Comparison of ENCODE assay signal across 8 cellular contexts in the genomic region with DNA sequence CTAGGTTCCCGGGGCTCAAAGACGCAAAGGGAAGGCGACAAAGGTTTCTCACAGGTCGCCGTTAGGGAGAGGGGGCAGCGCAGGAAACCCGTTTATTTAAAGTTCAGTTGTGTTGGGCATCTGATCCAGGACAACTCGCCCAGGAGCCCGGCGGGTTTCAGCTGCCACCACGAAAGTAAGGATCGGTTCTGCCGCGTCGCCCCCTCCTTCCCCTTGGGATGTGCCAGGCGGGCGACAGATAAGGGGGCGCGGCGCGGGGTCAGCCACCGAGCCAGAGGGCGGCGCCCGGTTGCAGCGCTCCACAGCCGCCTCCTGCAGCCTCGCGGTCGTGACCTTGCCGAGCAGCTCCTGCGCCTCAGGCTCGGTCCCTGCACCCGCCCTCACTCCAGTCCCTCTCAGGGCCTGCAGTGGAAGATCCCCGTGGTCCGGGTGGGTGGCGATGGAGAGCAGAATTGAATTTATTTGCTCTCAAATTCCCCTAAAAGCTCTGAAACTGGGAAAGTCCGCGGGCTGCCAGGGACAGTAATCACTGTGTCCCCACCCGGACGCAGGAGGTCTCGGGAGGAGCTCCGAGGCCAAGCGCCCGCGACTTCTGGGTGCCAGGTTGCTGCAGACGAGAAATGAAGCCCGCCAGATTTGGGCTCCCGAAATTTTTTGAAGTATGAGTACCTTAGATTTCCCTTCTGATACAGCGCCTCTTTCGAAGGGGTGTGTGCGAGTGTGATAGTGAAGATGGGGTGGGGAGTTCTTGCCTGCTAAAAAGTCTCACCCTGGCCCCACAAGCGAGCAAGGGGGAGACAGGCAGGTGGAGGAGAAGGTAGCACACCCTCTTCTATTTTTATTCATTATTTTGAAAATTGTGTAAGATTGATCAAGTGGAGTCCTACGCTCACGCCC.
A peak's percentile ranks its signal among the peaks of the same experiment; 100 is the strongest.
DNase-seq lines count a peak whose midpoint lies in the region; ATAC-seq and TF ChIP-seq lines count a peak whose summit lies in the region.

No MANE protein-coding gene starts in this region.

- peaks cover 0 to 59% (median 35%) of the 10 kb centered on the region in 4 donors for H3K4me1 ChIP-seq in tibial artery

- intact Hi-C loops in tibial artery (cut with DNase I; ENCODE audit: low total_unique reads): loop anchor here (5.0 kb wide), 4 partner anchors 33 to 688 kb away; a partner anchor contains a TSS

- no peak for ATAC-seq in GM18870 (IDR thresholded peaks at IDR 0.05; ENCODE audit: unreplicated experiment)
- ATAC-seq in HG03442 (IDR thresholded peaks at IDR 0.05; ENCODE audit: unreplicated experiment): no peak

- no peak for TF ChIP-seq CTCF in NB4 (IDR thresholded peaks at IDR 0.05; ENCODE audit: low read depth, low read length)
- no peak for TF ChIP-seq CTCF in coronary artery (IDR thresholded peaks at IDR 0.05)
- TF ChIP-seq CTCF in tibial artery (IDR thresholded peaks at IDR 0.05): no peak

- no peaks in the 10 kb centered on the region for H3K36me3 ChIP-seq in tibial artery

- TF ChIP-seq POLR2A in NB4 (IDR thresholded peaks at IDR 0.05; ENCODE audit: extremely low read depth, insufficient read length): no peak

- no peaks in the 10 kb centered on the region for H3K9me3 ChIP-seq in tibial artery

- no peak overlapping the region for H3K4me3 ChIP-seq in NB4 (ENCODE audit: low read depth, low read length)
- peak overlapping the region; percentile 96 for H3K4me3 ChIP-seq in coronary artery
- peak overlapping the region; percentile 48 to 52 for H3K4me3 ChIP-seq in tibial artery

- DNase-seq in AG20443 (ENCODE audit: low spot score) (peak; percentile 45), NB4 (ENCODE audit: low read depth) (peak; percentile 22), coronary artery (ENCODE audit: low spot score) (no peak), medulla oblongata (ENCODE audit: extremely low spot score) (peak; percentile 51), tibial artery (peak in 1 of 2 donors; percentile 70), ACHN (no peak)

- peak overlapping the region; percentile 89 to 99 for H3K27ac ChIP-seq in coronary artery
- H3K27ac ChIP-seq in tibial artery: peak overlapping the region; percentile 98 to 100

- no peaks in the 10 kb centered on the region for H3K27me3 ChIP-seq in tibial artery

- in situ Hi-C loops in ACHN (cut with HindIII; ENCODE audit: low pct_ligation_motif_present, low pct_unique_long_range_greater_than_20kb, low sequenced_read_pairs): no loop called here

Comparison
In these comparisons a context has a peak if more than half of its experiments do, and no peak if none do; other contexts are left out.
1. DNase-seq: peak in AG20443 (single experiment), NB4 (single experiment) and medulla oblongata (single experiment); none in coronary artery (single experiment) and ACHN (single experiment).